ENCODE assay signal across 36 cellular contexts in genomic region chr13:80195649-80196048, GRCh38.
"Had no signal": no experiment of that assay in that cellular context is flagged by ENCODE, and none has a peak within 500 bp of the region (broad histone marks: within the 10 kb centered on the region; RNA-seq: fewer than 3 reads in every experiment).

No MANE protein-coding gene starts in this region.

- H3K36me3 ChIP-seq: adrenal gland, ascending aorta, brain microvascular endothelial cell, breast epithelium, cardiac muscle cell had no signal

- H3K27ac Mint-ChIP-seq: activated naive CD4-positive, alpha-beta T cell treated with anti-CD3 and anti-CD28 coated beads for 36 hours; activated naive CD4-positive, alpha-beta T cell treated with anti-CD3 and anti-CD28 coated beads, Interleukin-2, amount 10 ng/mL, durations not matched to agents 7 days and 5 days; activated naive CD4-positive, alpha-beta T cell treated with anti-CD3 and anti-CD28 coated beads, Interleukin-2, amount 50 U/mL, for 24 hours; activated naive CD4-positive, alpha-beta T cell treated with anti-CD3 and anti-CD28 coated beads, Interleukin-2, amount 50 U/mL, for 72 hours; activated naive CD8-positive, alpha-beta T cell; activated naive CD8-positive, alpha-beta T cell treated with anti-CD3 and anti-CD28 coated beads for 36 hours; activated naive CD8-positive, alpha-beta T cell treated with anti-CD3 and anti-CD28 coated beads, Interleukin-2, amount 10 ng/mL, durations not matched to agents 7 days and 5 days; activated naive CD8-positive, alpha-beta T cell treated with anti-CD3 and anti-CD28 coated beads, Interleukin-2, amount 50 U/mL, for 24 hours; activated T-cell treated with anti-CD3 and anti-CD28 coated beads, Interleukin-2, amount 50 U/mL, for 72 hours; activated T-helper 1 cell treated with anti-CD3 and anti-CD28 coated beads, Interleukin-12 subunit alpha, Interleukin-12 subunit beta, Interleukin-2, Interleukin-4 antibody, amounts not matched to agents 30 ng/mL and 10 ng/mL and 1 ng/mL, durations not matched to agents 14 hours and 24 hours and 36 hours; activated T-helper 17 cell treated with anti-CD3 and anti-CD28 coated beads, Interleukin-2, amount 50 U/mL, for 72 hours; activated T-helper 2 cell treated with anti-CD3 and anti-CD28 coated beads, Interferon-gamma antibody, Interleukin-2, Interleukin-4, amounts not matched to agents 10 μg/mL and 5 μg/mL and 100 μg/mL, durations not matched to agents 14 hours and 24 hours and 36 hours had no signal

- H3K4me1 Mint-ChIP-seq: activated naive CD4-positive, alpha-beta T cell treated with anti-CD3 and anti-CD28 coated beads, Interleukin-2, amount 10 ng/mL, durations not matched to agents 7 days and 5 days; activated naive CD4-positive, alpha-beta T cell treated with anti-CD3 and anti-CD28 coated beads, Interleukin-2, amount 50 U/mL, for 24 hours; activated naive CD8-positive, alpha-beta T cell treated with anti-CD3 and anti-CD28 coated beads for 36 hours; activated naive CD8-positive, alpha-beta T cell treated with anti-CD3 and anti-CD28 coated beads, Interleukin-2, amount 10 ng/mL, durations not matched to agents 7 days and 5 days; activated naive CD8-positive, alpha-beta T cell treated with anti-CD3 and anti-CD28 coated beads, Interleukin-2, amount 50 U/mL, for 24 hours; activated T-helper 17 cell treated with anti-CD3 and anti-CD28 coated beads, Interleukin-2, amount 50 U/mL, for 72 hours; central memory CD8-positive, alpha-beta T cell had no signal

- H3K4me1 ChIP-seq: adrenal gland, ascending aorta, body of pancreas, breast epithelium had no signal

- ATAC-seq: activated naive CD4-positive, alpha-beta T cell treated with anti-CD3 and anti-CD28 coated beads, Interleukin-2, amount 50 U/mL, for 72 hours; activated naive CD8-positive, alpha-beta T cell treated with anti-CD3 and anti-CD28 coated beads, Interleukin-2, amount 50 U/mL, for 24 hours; activated T-cell treated with anti-CD3 and anti-CD28 coated beads, Interleukin-2, amount 50 U/mL, for 4 hours; activated T-cell treated with anti-CD3 and anti-CD28 coated beads, Interleukin-2, amount 50 U/mL, for 72 hours; activated T-helper 17 cell treated with anti-CD3 and anti-CD28 coated beads, Interleukin-2, amount 50 U/mL, for 72 hours; body of pancreas had no signal

- H3K27me3 ChIP-seq: adrenal gland, ascending aorta, body of pancreas, brain microvascular endothelial cell, breast epithelium, cardiac muscle cell had no signal

- H3K27me3 Mint-ChIP-seq: activated naive CD4-positive, alpha-beta T cell treated with anti-CD3 and anti-CD28 coated beads, Interleukin-2, amount 10 ng/mL, durations not matched to agents 7 days and 5 days; activated naive CD4-positive, alpha-beta T cell treated with anti-CD3 and anti-CD28 coated beads, Interleukin-2, amount 50 U/mL, for 24 hours; activated naive CD8-positive, alpha-beta T cell treated with anti-CD3 and anti-CD28 coated beads for 36 hours; activated naive CD8-positive, alpha-beta T cell treated with anti-CD3 and anti-CD28 coated beads, Interleukin-2, amount 10 ng/mL, durations not matched to agents 7 days and 5 days; activated naive CD8-positive, alpha-beta T cell treated with anti-CD3 and anti-CD28 coated beads, Interleukin-2, amount 50 U/mL, for 24 hours; activated T-helper 17 cell treated with anti-CD3 and anti-CD28 coated beads, Interleukin-2, amount 50 U/mL, for 72 hours; brain; central memory CD8-positive, alpha-beta T cell had no signal

- H3K4me3 ChIP-seq: adrenal gland, ascending aorta, body of pancreas, breast epithelium, cardiac muscle cell had no signal

- H3K9me3 Mint-ChIP-seq: activated naive CD4-positive, alpha-beta T cell treated with anti-CD3 and anti-CD28 coated beads for 36 hours; activated naive CD4-positive, alpha-beta T cell treated with anti-CD3 and anti-CD28 coated beads, Interleukin-2, amount 10 ng/mL, durations not matched to agents 7 days and 5 days; activated naive CD4-positive, alpha-beta T cell treated with anti-CD3 and anti-CD28 coated beads, Interleukin-2, amount 50 U/mL, for 24 hours; activated naive CD4-positive, alpha-beta T cell treated with anti-CD3 and anti-CD28 coated beads, Interleukin-2, amount 50 U/mL, for 72 hours; activated naive CD8-positive, alpha-beta T cell treated with anti-CD3 and anti-CD28 coated beads for 36 hours; activated naive CD8-positive, alpha-beta T cell treated with anti-CD3 and anti-CD28 coated beads, Interleukin-2, amount 10 ng/mL, durations not matched to agents 7 days and 5 days; activated naive CD8-positive, alpha-beta T cell treated with anti-CD3 and anti-CD28 coated beads, Interleukin-2, amount 50 U/mL, for 24 hours; activated T-cell treated with anti-CD3 and anti-CD28 coated beads, Interleukin-2, amount 50 U/mL, for 4 hours; activated T-cell treated with anti-CD3 and anti-CD28 coated beads, Interleukin-2, amount 50 U/mL, for 72 hours; activated T-helper 1 cell treated with anti-CD3 and anti-CD28 coated beads, Interleukin-12 subunit alpha, Interleukin-12 subunit beta, Interleukin-2, Interleukin-4 antibody, amounts not matched to agents 30 ng/mL and 10 ng/mL and 1 ng/mL, durations not matched to agents 14 hours and 24 hours and 36 hours; activated T-helper 17 cell treated with anti-CD3 and anti-CD28 coated beads, Interleukin-2, amount 50 U/mL, for 72 hours; activated T-helper 2 cell treated with anti-CD3 and anti-CD28 coated beads, Interferon-gamma antibody, Interleukin-2, Interleukin-4, amounts not matched to agents 10 μg/mL and 5 μg/mL and 100 μg/mL, durations not matched to agents 14 hours and 24 hours and 36 hours; central memory CD8-positive, alpha-beta T cell had no signal

- H3K27ac ChIP-seq: adrenal gland, ascending aorta, body of pancreas, brain microvascular endothelial cell, breast epithelium, cardiac muscle cell had no signal

- H3K9me3 ChIP-seq: adrenal gland, ascending aorta, body of pancreas, breast epithelium had no signal

- H3K4me3 Mint-ChIP-seq: activated naive CD4-positive, alpha-beta T cell treated with anti-CD3 and anti-CD28 coated beads for 36 hours; activated naive CD4-positive, alpha-beta T cell treated with anti-CD3 and anti-CD28 coated beads, Interleukin-2, amount 10 ng/mL, durations not matched to agents 7 days and 5 days; activated naive CD4-positive, alpha-beta T cell treated with anti-CD3 and anti-CD28 coated beads, Interleukin-2, amount 50 U/mL, for 24 hours; activated naive CD8-positive, alpha-beta T cell; activated naive CD8-positive, alpha-beta T cell treated with anti-CD3 and anti-CD28 coated beads for 36 hours; activated naive CD8-positive, alpha-beta T cell treated with anti-CD3 and anti-CD28 coated beads, Interleukin-2, amount 10 ng/mL, durations not matched to agents 7 days and 5 days; activated naive CD8-positive, alpha-beta T cell treated with anti-CD3 and anti-CD28 coated beads, Interleukin-2, amount 50 U/mL, for 24 hours; activated T-cell treated with anti-CD3 and anti-CD28 coated beads, Interleukin-2, amount 50 U/mL, for 4 hours; activated T-cell treated with anti-CD3 and anti-CD28 coated beads, Interleukin-2, amount 50 U/mL, for 72 hours; activated T-helper 1 cell treated with anti-CD3 and anti-CD28 coated beads, Interleukin-12 subunit alpha, Interleukin-12 subunit beta, Interleukin-2, Interleukin-4 antibody, amounts not matched to agents 30 ng/mL and 10 ng/mL and 1 ng/mL, durations not matched to agents 14 hours and 24 hours and 36 hours; activated T-helper 17 cell treated with anti-CD3 and anti-CD28 coated beads, Interleukin-2, amount 50 U/mL, for 72 hours; brain; central memory CD8-positive, alpha-beta T cell had no signal

- DNase-seq: activated effector memory CD4-positive, alpha-beta T cell treated with anti-CD3 and anti-CD28 coated beads, Interleukin-2, amount 50 U/mL, for 16 hours; activated effector memory CD4-positive, alpha-beta T cell treated with Interleukin-2 at 50 U/mL for 16 hours; activated gamma-delta T cell; activated gamma-delta T cell treated with Interleukin-2 at 50 U/mL for 16 hours; activated naive CD4-positive, alpha-beta T cell; activated naive CD4-positive, alpha-beta T cell treated with anti-CD3 and anti-CD28 coated beads for 36 hours; activated naive CD4-positive, alpha-beta T cell treated with anti-CD3 and anti-CD28 coated beads, Interleukin-2, amount 10 ng/mL, durations not matched to agents 7 days and 5 days; activated naive CD4-positive, alpha-beta T cell treated with anti-CD3 and anti-CD28 coated beads, Interleukin-2, amount 50 U/mL, for 16 hours; activated naive CD4-positive, alpha-beta T cell treated with Interleukin-2 at 50 U/mL for 16 hours; activated naive CD8-positive, alpha-beta T cell treated with anti-CD3 and anti-CD28 coated beads for 36 hours; activated naive CD8-positive, alpha-beta T cell treated with anti-CD3 and anti-CD28 coated beads, Interleukin-2, amount 10 ng/mL, durations not matched to agents 7 days and 5 days; activated naive CD8-positive, alpha-beta T cell treated with anti-CD3 and anti-CD28 coated beads, Interleukin-2, amount 50 U/mL, for 24 hours; activated T-cell treated with anti-CD3 and anti-CD28 coated beads, Interleukin-2, amount 50 U/mL, for 4 hours; activated T-cell treated with anti-CD3 and anti-CD28 coated beads, Interleukin-2, amount 50 U/mL, for 48 hours; activated T-cell treated with anti-CD3 and anti-CD28 coated beads, Interleukin-2, amount 50 U/mL, for 72 hours; adrenal gland; amniotic stem cell; amygdala; anterior cingulate cortex; aorta; body of pancreas; brain microvascular endothelial cell; caudate nucleus; central memory CD4-positive, alpha-beta T cell; cerebellar nuclear complex had no signal
